16 cellular contexts compared by ENCODE assay signal in the genomic region with DNA sequence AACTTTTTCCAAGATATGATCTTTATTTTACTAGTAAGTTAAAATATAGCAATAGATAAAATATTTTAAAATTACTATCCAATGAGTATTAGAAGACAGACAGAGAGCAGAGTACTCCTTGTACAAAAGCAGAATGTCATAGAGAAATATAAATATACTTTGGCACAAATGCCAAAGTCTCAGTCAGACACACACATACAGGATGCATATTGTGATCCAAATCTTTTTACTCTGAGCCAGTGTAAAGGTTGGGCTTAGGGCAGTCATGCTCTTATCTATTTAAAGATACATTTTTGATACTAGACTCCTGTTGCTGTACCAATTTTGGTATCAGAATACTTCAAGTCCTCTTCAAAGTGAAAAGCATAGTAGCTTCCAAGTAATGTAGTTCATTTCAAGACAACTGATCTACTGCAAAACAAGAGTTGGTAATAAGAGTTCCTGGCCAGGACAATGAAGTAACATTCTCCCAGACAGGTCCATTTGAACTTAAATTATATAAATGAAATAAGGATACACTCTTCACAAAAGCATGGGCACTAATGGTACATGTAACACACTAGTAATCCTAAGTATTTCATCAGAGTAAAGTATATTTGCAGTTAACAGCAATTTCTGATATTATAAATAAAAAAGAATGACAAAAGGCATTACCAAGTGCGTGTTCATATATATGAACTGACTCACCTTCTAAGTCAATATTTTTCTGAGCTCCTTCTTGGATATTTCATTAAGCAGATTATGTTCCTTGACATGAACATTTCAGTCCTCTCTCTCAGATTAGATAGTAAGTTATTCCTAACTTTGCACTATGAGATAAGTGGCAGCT. TPM values are rescaled to one million over a fixed set of nuclear protein-coding genes. Genes with fewer than 3 reads are reported as not detected.
A peak's percentile ranks its signal among the peaks of the same experiment; 100 is the strongest.
DNase-seq lines count a peak whose midpoint lies in the region; ATAC-seq and TF ChIP-seq lines count a peak whose summit lies in the region.
"Had no signal": no experiment of that assay in that cellular context is flagged by ENCODE, and none has a peak within 500 bp of the region (broad histone marks: within the 10 kb centered on the region; RNA-seq: fewer than 3 reads in every experiment).

No MANE protein-coding gene starts in this region.

- no peak for TF ChIP-seq POLR2A in prostate gland (IDR thresholded peaks at IDR 0.05)

- H3K79me2 ChIP-seq in GM23248 (ENCODE audit: insufficient read depth): peaks cover 96% of the 10 kb centered on the region

- H3K27ac ChIP-seq in SK-N-MC: peak overlapping the region; percentile 48; the same call in 1 of the 2 replicates
- peak overlapping the region; percentile 15 to 59 for H3K27ac ChIP-seq in prostate gland
- H3K27ac ChIP-seq in GM23248: no peak overlapping the region
- H3K27ac ChIP-seq: C4-2B had no signal

- no peaks in the 10 kb centered on the region for H3K4me1 ChIP-seq in prostate gland (replicated peaks)
- peaks cover 48% of the 10 kb centered on the region for H3K4me1 ChIP-seq in GM23248 (ENCODE audit: insufficient read depth)

- no peak overlapping the region for H3K4me2 ChIP-seq in GM23248 (ENCODE audit: unreplicated experiment)

- peaks cover 38% of the 10 kb centered on the region for H3F3A ChIP-seq in GM23248 (ENCODE audit: insufficient read depth)

- no peak for TF ChIP-seq CTCF in fibroblast of pulmonary artery (IDR thresholded peaks at IDR 0.05; ENCODE audit: low read length, missing control alignments)
- no peak for TF ChIP-seq CTCF in prostate gland (IDR thresholded peaks at IDR 0.05)

- H4K20me1 ChIP-seq in GM23248 (ENCODE audit: insufficient read depth): no peaks in the 10 kb centered on the region

- H3K27me3 ChIP-seq in prostate gland (replicated peaks; ENCODE audit: insufficient read depth): no peaks in the 10 kb centered on the region
- H3K27me3 ChIP-seq in GM23248 (replicated peaks; ENCODE audit: insufficient read depth): no peaks in the 10 kb centered on the region
- H3K27me3 ChIP-seq: pancreas had no signal

- peak; percentile 67 for DNase-seq in ELR (ENCODE audit: low read depth)
- DNase-seq in SK-N-MC (ENCODE audit: low read depth, low spot score): no peak
- peak; percentile 24 for DNase-seq in fibroblast of pulmonary artery (ENCODE audit: low read depth)
- no peak for DNase-seq in prostate gland (ENCODE audit: low spot score)
- DNase-seq in NOMO-1 treated with DMSO at 0.1 percent for 48 hours (lab: John Stamatoyannopoulos, UW; ENCODE audit: unreplicated experiment): no peak
- no peak for DNase-seq in GM23248
- DNase-seq: activated CD4-positive, alpha-beta T cell treated with anti-CD3 and anti-CD28 coated beads for 36 hours; activated naive CD4-positive, alpha-beta T cell; NCI-H1092; NCI-H524 treated with DMSO at 0.1 percent for 48 hours; pancreas; stimulated activated CD4-positive, alpha-beta T cell treated with anti-CD3 and anti-CD28 coated beads, Interleukin-4, amount 100 ng/mL, for 4 hours; stimulated activated naive CD8-positive, alpha-beta T cell treated with anti-CD3 and anti-CD28 coated beads, Interleukin-15, Interleukin-2, amounts not matched to agents 100 U/mL and 50 U/mL, for 24 hours had no signal

- in situ Hi-C loops in GM23248 (cut with MboI): no loop called here

- H2AFZ ChIP-seq in GM23248: no peak overlapping the region

- ATAC-seq in HG03280 (IDR thresholded peaks at IDR 0.05; ENCODE audit: unreplicated experiment): no peak
- no peak for ATAC-seq in GM19395 (IDR thresholded peaks at IDR 0.05; ENCODE audit: unreplicated experiment)
- ATAC-seq: stimulated activated naive CD8-positive, alpha-beta T cell treated with anti-CD3 and anti-CD28 coated beads, Interleukin-15, Interleukin-2, amounts not matched to agents 100 U/mL and 50 U/mL, for 24 hours had no signal

- H3K9ac ChIP-seq in SK-N-MC (ENCODE audit: insufficient read length) (no peak overlapping the region), GM23248 (no peak overlapping the region)

- no peaks in the 10 kb centered on the region for H3K9me2 ChIP-seq in GM23248 (ENCODE audit: insufficient read depth)

- H3K9me3 ChIP-seq in SK-N-MC (ENCODE audit: low read depth, low read length): no peaks in the 10 kb centered on the region
- no peaks in the 10 kb centered on the region for H3K9me3 ChIP-seq in prostate gland
- H3K9me3 ChIP-seq in GM23248 (ENCODE audit: low read depth): no peaks in the 10 kb centered on the region
- H3K9me3 ChIP-seq: pancreas had no signal

- WGBS in prostate gland: 70% methylated on average over 1 of the region's 1 CpG
- whole genome bisulfite sequencing in GM23248 (ENCODE audit: low coverage in 1 of 2, low lambda C conversion rate in 2 of 2, missing lambda C conversion rate in 2 of 2), 2 experiments: 89 to 95% methylated on average over 1 of the region's 1 CpG

- H3K36me3 ChIP-seq in SK-N-MC (ENCODE audit: insufficient read depth, low read length): no peaks in the 10 kb centered on the region
- H3K36me3 ChIP-seq in prostate gland: no peaks in the 10 kb centered on the region
- no peaks in the 10 kb centered on the region for H3K36me3 ChIP-seq in GM23248 (ENCODE audit: low read depth)
- H3K36me3 ChIP-seq: pancreas had no signal

- intact Hi-C loops in prostate gland (cut with DNase I): no loop called here

- H3K4me3 ChIP-seq in SK-N-MC (no peak overlapping the region), fibroblast of pulmonary artery (replicated peaks; ENCODE audit: low read depth, low read length) (no peak overlapping the region), prostate gland (no peak overlapping the region), GM23248 (no peak overlapping the region)
- H3K4me3 ChIP-seq: pancreas had no signal

RNA-seq across cellular contexts. Expression of gene PFDN1, which starts 10.5 kb away (rescaled TPM):
- total RNA-seq in prostate gland: 100 to 1,000 TPM in 1 of 2 donors, 10 to 100 TPM in 1; 88.0 to 145 TPM
- total RNA-seq in GM23248 (2014; rRNA removed; shearing (Covaris generic)): 94.3 and 95.8 TPM in 2 replicates
- 87.0 and 99.9 TPM in 2 replicates for polyA plus RNA-seq in GM23248 (2016; fragmentation: Nextera tagmentation; extraction: Ambion mirVana)

RNA-seq across cellular contexts. Expression of gene HBEGF, which starts 54.0 kb away (rescaled TPM):
- total RNA-seq in prostate gland: 10 to 100 TPM in 1 of 2 donors, 1 to 10 TPM in 1; 7.7 to 24.0 TPM
- 7.5 and 9.5 TPM in 2 replicates for total RNA-seq in GM23248 (2014; rRNA removed; shearing (Covaris generic))
- polyA plus RNA-seq in GM23248 (2016; fragmentation: Nextera tagmentation; extraction: Ambion mirVana): 4.5 and 4.9 TPM in 2 replicates

Comparison
In these comparisons a context has a peak if more than half of its experiments do, and no peak if none do; other contexts are left out.
1. DNase-seq: peak in ELR (single experiment) and fibroblast of pulmonary artery (single experiment); none in SK-N-MC (single experiment), prostate gland (single experiment), NOMO-1 treated with DMSO at 0.1 percent for 48 hours (single experiment) and GM23248 (single experiment).